9 cellular contexts compared by ENCODE assay signal in the genomic region with DNA sequence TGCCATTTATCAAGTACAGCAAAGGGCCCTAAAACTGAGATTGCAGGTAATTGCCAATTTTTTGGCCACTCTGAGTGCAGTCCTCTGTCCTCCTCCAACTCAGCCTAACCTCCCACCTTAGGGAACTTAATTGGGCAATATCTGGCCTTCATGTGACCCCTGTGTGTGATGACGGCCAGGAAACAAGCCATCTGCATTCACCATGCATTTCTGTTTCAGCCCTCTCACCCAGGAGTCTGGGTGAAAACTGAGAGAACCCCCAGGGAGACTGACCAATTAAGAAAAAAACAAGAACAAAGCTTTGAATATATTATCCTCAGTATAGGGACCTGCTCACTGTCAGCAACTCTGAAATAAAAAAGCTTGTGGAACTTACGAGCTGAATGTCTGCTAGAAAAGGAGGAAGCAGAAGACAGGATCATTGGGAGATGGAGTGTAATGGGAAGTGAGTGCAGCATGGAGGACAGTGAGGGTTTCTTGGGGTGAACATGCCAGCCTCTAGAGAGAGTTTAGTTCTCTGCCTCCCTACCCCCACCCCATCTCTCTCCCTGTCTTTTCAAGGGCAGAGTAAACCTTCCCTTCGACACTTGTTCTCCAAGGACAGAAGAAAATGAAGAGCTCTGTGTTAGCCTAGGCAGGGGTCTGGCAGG. TPM values are rescaled to one million over a fixed set of nuclear protein-coding genes. Genes with fewer than 3 reads are reported as not detected.
DNase-seq lines count a peak whose midpoint lies in the region; ATAC-seq lines count a peak whose summit lies in the region.
"Had no signal": no experiment of that assay in that cellular context is flagged by ENCODE, and none has a peak within 500 bp of the region (broad histone marks: within the 10 kb centered on the region; RNA-seq: fewer than 3 reads in every experiment).

No MANE protein-coding gene starts in this region.

- H3K36me3 Mint-ChIP-seq in activated T-helper 17 cell treated with anti-CD3 and anti-CD28 coated beads, Interleukin-2, amount 50 U/mL, for 72 hours (ENCODE audit: low read depth) = no peaks in the 10 kb centered on the region

- DNase-seq in CD1c-positive myeloid dendritic cell (ENCODE audit: extremely low spot score) (peak; percentile 58), midbrain (lab: John Stamatoyannopoulos, UW) (peak; percentile 42), HuH-7.5 (ENCODE audit: low spot score) (no peak), NCI-H187 treated with DMSO at 0.1 percent for 48 hours (lab: John Stamatoyannopoulos, UW) (no peak), activated T-cell treated with anti-CD3 and anti-CD28 coated beads for 4 hours (no peak)
- no peak for DNase-seq in effector CD4-positive, alpha-beta T cell
- DNase-seq: testis had no signal

- peaks cover 43% of the 10 kb centered on the region for H3K4me1 Mint-ChIP-seq in activated T-helper 17 cell treated with anti-CD3 and anti-CD28 coated beads, Interleukin-2, amount 50 U/mL, for 72 hours

- no peaks in the 10 kb centered on the region for H3K9me3 Mint-ChIP-seq in activated T-helper 17 cell treated with anti-CD3 and anti-CD28 coated beads, Interleukin-2, amount 50 U/mL, for 72 hours

- peak; percentile 32 for ATAC-seq in HG02642 (IDR thresholded peaks at IDR 0.05; ENCODE audit: poor library complexity, unreplicated experiment)
- ATAC-seq in activated T-helper 17 cell treated with anti-CD3 and anti-CD28 coated beads, Interleukin-2, amount 50 U/mL, for 72 hours (replicated peaks) = no peak

- peak overlapping the region; percentile 9 for H3K27ac Mint-ChIP-seq in activated T-helper 17 cell treated with anti-CD3 and anti-CD28 coated beads, Interleukin-2, amount 50 U/mL, for 72 hours

- H3K4me3 Mint-ChIP-seq in activated T-helper 17 cell treated with anti-CD3 and anti-CD28 coated beads, Interleukin-2, amount 50 U/mL, for 72 hours = peak overlapping the region; percentile 77

- no peaks in the 10 kb centered on the region for H3K27me3 Mint-ChIP-seq in activated T-helper 17 cell treated with anti-CD3 and anti-CD28 coated beads, Interleukin-2, amount 50 U/mL, for 72 hours

RNA-seq across cellular contexts. Expression of a gene that starts 9.6 kb away (rescaled TPM):
- total RNA-seq in activated T-helper 17 cell treated with anti-CD3 and anti-CD28 coated beads, Interleukin-2, amount 50 U/mL, for 72 hours = 10 to 100 TPM; 31.6 to 32.5 TPM

Comparison
In these comparisons a context has a peak if more than half of its experiments do, and no peak if none do; other contexts are left out.
1. DNase-seq: peak in CD1c-positive myeloid dendritic cell (single experiment) and midbrain (single experiment); none in effector CD4-positive, alpha-beta T cell (single experiment), HuH-7.5 (single experiment), NCI-H187 treated with DMSO at 0.1 percent for 48 hours (single experiment) and activated T-cell treated with anti-CD3 and anti-CD28 coated beads for 4 hours (single experiment).